ENCODE assay signal across 12 cellular contexts in genomic region chr16:46882940-46883307, GRCh38. TPM values are rescaled to one million over a fixed set of nuclear protein-coding genes. Genes with fewer than 3 reads are reported as not detected.
A peak's percentile ranks its signal among the peaks of the same experiment; 100 is the strongest.
DNase-seq lines count a peak whose midpoint lies in the region; ATAC-seq and TF ChIP-seq lines count a peak whose summit lies in the region.
"Had no signal": no experiment of that assay in that cellular context is flagged by ENCODE, and none has a peak within 500 bp of the region (broad histone marks: within the 10 kb centered on the region; RNA-seq: fewer than 3 reads in every experiment).

No MANE protein-coding gene starts in this region.

- no peak for TF ChIP-seq EP300 in tibial nerve (IDR thresholded peaks at IDR 0.05)

- H3K4me3 ChIP-seq in tibial nerve = peak overlapping the region in 1 of 4 donors; percentile 74

- no peak for TF ChIP-seq CTCF in tibial nerve (IDR thresholded peaks at IDR 0.05)
- TF ChIP-seq CTCF in GM20000 (IDR thresholded peaks at IDR 0.05; ENCODE audit: extremely low read depth, missing control alignments) = no peak

- peak overlapping the region; percentile 97 for H3K27ac Mint-ChIP-seq in activated naive CD4-positive, alpha-beta T cell treated with anti-CD3 and anti-CD28 coated beads, Interleukin-2, amount 50 U/mL, for 24 hours
- peak overlapping the region in 1 of 2 donors; percentile 74 for H3K27ac Mint-ChIP-seq in activated naive CD4-positive, alpha-beta T cell treated with anti-CD3 and anti-CD28 coated beads, Interleukin-2, amount 50 U/mL, for 72 hours
- no peak overlapping the region for H3K27ac Mint-ChIP-seq in activated naive CD8-positive, alpha-beta T cell
- H3K27ac Mint-ChIP-seq in memory B cell = no peak overlapping the region

- peak overlapping the region; percentile 70 to 96 (median 80) for H3K27ac ChIP-seq in tibial nerve
- H3K27ac ChIP-seq: SK-N-MC had no signal

- H3K27me3 Mint-ChIP-seq in activated naive CD4-positive, alpha-beta T cell treated with anti-CD3 and anti-CD28 coated beads, Interleukin-2, amount 50 U/mL, for 24 hours = peaks cover 1% of the 10 kb centered on the region
- peaks cover 4% of the 10 kb centered on the region for H3K27me3 Mint-ChIP-seq in activated naive CD8-positive, alpha-beta T cell
- H3K27me3 Mint-ChIP-seq in memory B cell = peaks cover 1% of the 10 kb centered on the region

- DNase-seq in activated naive CD4-positive, alpha-beta T cell treated with anti-CD3 and anti-CD28 coated beads, Interleukin-2, amount 50 U/mL, for 72 hours (ENCODE audit: low spot score in 2 of 2) = no peak
- DNase-seq in memory B cell (ENCODE audit: low spot score in 2 of 2) (no peak), tibial nerve (ENCODE audit: low spot score in 2 of 2) (no peak), GM20000 (ENCODE audit: low spot score) (no peak), left ventricle myocardium superior (no peak), posterior vena cava (ENCODE audit: low spot score) (no peak)
- DNase-seq: activated effector memory CD4-positive, alpha-beta T cell treated with anti-CD3 and anti-CD28 coated beads, Interleukin-2, amount 50 U/mL, for 16 hours; GOT3; NCI-H1930 had no signal

- TF ChIP-seq POLR2A in tibial nerve (IDR thresholded peaks at IDR 0.05) = no peak

- H3K36me3 ChIP-seq in tibial nerve = no peaks in the 10 kb centered on the region

- no peaks in the 10 kb centered on the region for H3K36me3 Mint-ChIP-seq in activated naive CD4-positive, alpha-beta T cell treated with anti-CD3 and anti-CD28 coated beads, Interleukin-2, amount 50 U/mL, for 24 hours
- H3K36me3 Mint-ChIP-seq in activated naive CD4-positive, alpha-beta T cell treated with anti-CD3 and anti-CD28 coated beads, Interleukin-2, amount 50 U/mL, for 72 hours = no peaks in the 10 kb centered on the region
- H3K36me3 Mint-ChIP-seq in activated naive CD8-positive, alpha-beta T cell = peaks cover 2% of the 10 kb centered on the region
- no peaks in the 10 kb centered on the region for H3K36me3 Mint-ChIP-seq in memory B cell

- H3K4me1 ChIP-seq in tibial nerve = peaks cover 0 to 44% (median 11%) of the 10 kb centered on the region in 4 donors

- no peaks in the 10 kb centered on the region for H3K27me3 ChIP-seq in tibial nerve

- intact Hi-C loops in left ventricle myocardium superior (cut with micrococcal nuclease) (no loop called here), posterior vena cava (cut with DNase I) (no loop called here)

- H3K4me3 Mint-ChIP-seq in activated naive CD4-positive, alpha-beta T cell treated with anti-CD3 and anti-CD28 coated beads, Interleukin-2, amount 50 U/mL, for 24 hours = peak overlapping the region; percentile 95
- peak overlapping the region; percentile 91 for H3K4me3 Mint-ChIP-seq in activated naive CD8-positive, alpha-beta T cell
- peak overlapping the region; percentile 85 for H3K4me3 Mint-ChIP-seq in memory B cell

- no peaks in the 10 kb centered on the region for H3K9me3 ChIP-seq in tibial nerve

- H3K9me3 Mint-ChIP-seq in activated naive CD4-positive, alpha-beta T cell treated with anti-CD3 and anti-CD28 coated beads, Interleukin-2, amount 50 U/mL, for 24 hours = no peaks in the 10 kb centered on the region
- no peaks in the 10 kb centered on the region for H3K9me3 Mint-ChIP-seq in activated naive CD4-positive, alpha-beta T cell treated with anti-CD3 and anti-CD28 coated beads, Interleukin-2, amount 50 U/mL, for 72 hours
- H3K9me3 Mint-ChIP-seq in activated naive CD8-positive, alpha-beta T cell (ENCODE audit: low read depth) = no peaks in the 10 kb centered on the region
- H3K9me3 Mint-ChIP-seq in memory B cell = no peaks in the 10 kb centered on the region

- peaks cover 17% of the 10 kb centered on the region for H3K4me1 Mint-ChIP-seq in activated naive CD4-positive, alpha-beta T cell treated with anti-CD3 and anti-CD28 coated beads, Interleukin-2, amount 50 U/mL, for 24 hours
- H3K4me1 Mint-ChIP-seq in activated naive CD8-positive, alpha-beta T cell (ENCODE audit: low read depth) = peaks cover 10% of the 10 kb centered on the region
- peaks cover 14% of the 10 kb centered on the region for H3K4me1 Mint-ChIP-seq in memory B cell

- 91 to 92% methylated on average over 6 of the region's 6 CpGs for WGBS in tibial nerve, 2 donors

- no peak for ATAC-seq in activated naive CD4-positive, alpha-beta T cell treated with anti-CD3 and anti-CD28 coated beads, Interleukin-2, amount 50 U/mL, for 72 hours
- ATAC-seq in memory B cell (ENCODE audit: low read depth) (no peak), left ventricle myocardium superior (no peak)

RNA-seq across cellular contexts. Expression of gene GPT2, which starts 1.2 kb away (rescaled TPM):
- 10 to 100 TPM in 1 of 2 donors, 1 to 10 TPM in 1; 4.6 to 11.1 TPM for total RNA-seq in activated naive CD4-positive, alpha-beta T cell treated with anti-CD3 and anti-CD28 coated beads, Interleukin-2, amount 50 U/mL, for 72 hours
- total RNA-seq in tibial nerve = 100 to 1,000 TPM in 1 of 4 donors, 10 to 100 TPM in 3; 42.5 to 126 (median 61.3) TPM
- 27.9 TPM for total RNA-seq in left ventricle myocardium superior
- total RNA-seq in posterior vena cava = 1 to 10 TPM; 3.3 to 4.5 TPM

RNA-seq across cellular contexts. Expression of gene C16orf87, which starts 51.9 kb away (rescaled TPM):
- 10 to 100 TPM; 15.8 to 15.9 TPM for total RNA-seq in activated naive CD4-positive, alpha-beta T cell treated with anti-CD3 and anti-CD28 coated beads, Interleukin-2, amount 50 U/mL, for 72 hours
- total RNA-seq in tibial nerve (1 to 10 TPM; 4.1 to 5.9 (median 5.3) TPM), left ventricle myocardium superior (15.2 TPM), posterior vena cava (1 to 10 TPM; 6.4 to 9.4 TPM)
